ENCODE assay signal across 13 cellular contexts in the genomic region with DNA sequence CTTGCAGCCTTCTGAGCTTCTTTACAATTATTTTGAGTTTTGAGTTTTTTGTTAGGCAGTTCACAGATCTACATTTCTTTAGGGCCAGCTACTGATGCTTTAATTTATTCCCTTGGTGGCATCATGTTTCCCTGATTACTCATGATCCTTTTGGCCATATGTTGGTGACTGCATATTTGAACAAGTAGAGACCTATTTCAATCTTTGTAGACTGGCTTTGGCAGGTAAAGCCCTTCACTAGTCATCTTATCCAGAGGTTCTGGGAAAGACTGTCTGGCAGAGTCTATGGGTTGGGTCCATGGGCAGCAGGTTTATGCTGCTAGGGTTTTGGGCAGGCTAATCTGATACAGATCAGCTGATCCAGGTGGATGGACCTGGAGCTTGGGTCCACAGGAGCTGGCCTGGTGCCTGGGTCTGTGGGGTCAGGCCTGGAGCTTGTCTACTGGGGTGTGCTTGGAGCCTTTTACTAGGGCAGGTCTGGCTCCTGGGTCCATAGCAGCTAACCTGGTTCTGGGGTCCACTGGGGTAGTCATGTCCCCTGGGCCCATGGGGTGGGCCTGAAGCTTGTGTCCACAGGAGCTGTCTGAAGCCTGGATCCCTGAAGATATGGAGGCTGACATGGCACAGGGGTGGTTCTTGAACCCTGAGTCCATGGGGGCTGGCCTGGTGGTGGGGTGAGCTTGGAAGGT.
"Had no signal": no experiment of that assay in that cellular context is flagged by ENCODE, and none has a peak within 500 bp of the region (broad histone marks: within the 10 kb centered on the region; RNA-seq: fewer than 3 reads in every experiment).

No MANE protein-coding gene starts in this region.

- H3K9me3 ChIP-seq: testis had no signal

- ATAC-seq: T-helper 17 cell had no signal

- H3K4me1 ChIP-seq: esophagus muscularis mucosa, heart right ventricle, testis had no signal

- H3K36me3 ChIP-seq: esophagus muscularis mucosa, heart right ventricle, left ventricle myocardium inferior had no signal

- H3K4me3 ChIP-seq: esophagus muscularis mucosa, heart right ventricle, left ventricle myocardium inferior, testis had no signal

- H3K27ac ChIP-seq: esophagus muscularis mucosa, heart right ventricle, left ventricle myocardium inferior, testis had no signal

- DNase-seq: activated CD4-positive, alpha-beta T cell treated with anti-CD3 and anti-CD28 coated beads, Interleukin-2, amount 50 U/mL, for 1 hour; activated CD4-positive, CD25-positive, alpha-beta regulatory T cell; activated naive CD4-positive, alpha-beta T cell treated with anti-CD3 and anti-CD28 coated beads, Interleukin-2, amount 10 ng/mL, durations not matched to agents 7 days and 5 days; activated T-cell treated with anti-CD3 and anti-CD28 coated beads for 4 hours; endodermal cell; heart right ventricle; left ventricle myocardium inferior; mesenchymal stem cell; stimulated activated CD4-positive, alpha-beta T cell treated with anti-CD3 and anti-CD28 coated beads, Interleukin-4, amount 100 ng/mL, for 1 hour; stimulated activated CD8-positive, alpha-beta memory T cell treated with anti-CD3 and anti-CD28 coated beads, Interleukin-4, amount 100 ng/mL, for 48 hours; T-helper 17 cell; testis had no signal

- H3K27me3 ChIP-seq: esophagus muscularis mucosa, heart right ventricle, testis had no signal
